In genomic region chr14:60266021-60266937, GRCh38 we compare ENCODE assay signal across 8 cellular contexts. TPM values are rescaled to one million over a fixed set of nuclear protein-coding genes. Genes with fewer than 3 reads are reported as not detected.
DNase-seq lines count a peak whose midpoint lies in the region; ATAC-seq, FAIRE-seq and TF ChIP-seq lines count a peak whose summit lies in the region.

No MANE protein-coding gene starts in this region.

- no peak for ATAC-seq in SK-N-SH treated with all-trans-retinoic acid at 6 μM for 48 hours
- ATAC-seq in effector memory CD8-positive, alpha-beta T cell (replicated peaks), result peak; percentile 75
- ATAC-seq in GM21381 (IDR thresholded peaks at IDR 0.05; ENCODE audit: unreplicated experiment), result no peak
- ATAC-seq in stimulated activated memory B cell treated with anti-CD40 and anti-IgM and Interleukin-4, amounts not matched to agents 10 μg/mL and 1 μg/mL and 100 μg/mL, for 72 hours, result no peak

- CTCF ChIA-PET in SK-N-SH (lab: Yijun Ruan, JAX), result interaction anchor here (0.6 to 2.0 kb wide), 3 partner anchors 10 to 81 kb away, joined by 3 to 5 read pairs (median 5); no protein-coding TSS in a partner anchor

- peaks cover 6% of the 10 kb centered on the region for H3F3A ChIP-seq in SK-N-SH (replicated peaks; ENCODE audit: insufficient read depth)

- H3K36me3 ChIP-seq in SK-N-SH (replicated peaks in 1 of 2; ENCODE audit: control insufficient read depth in 1 of 2, insufficient read depth in 2 of 2, low read length in 1 of 2) (peaks cover 7 to 50% of the 10 kb centered on the region in 2 experiments), small intestine (ENCODE audit: control insufficient read depth in 2 of 2, insufficient read depth in 2 of 2, low read length in 2 of 2) (no peaks in the 10 kb centered on the region)

- no peak overlapping the region for H3K9ac ChIP-seq in SK-N-SH

- H3K9me3 Mint-ChIP-seq in effector memory CD8-positive, alpha-beta T cell, result no peaks in the 10 kb centered on the region
- no peaks in the 10 kb centered on the region for H3K9me3 Mint-ChIP-seq in stimulated activated memory B cell treated with anti-CD40 and anti-IgM and Interleukin-4, amounts not matched to agents 10 μg/mL and 1 μg/mL and 100 μg/mL, for 72 hours

- WGBS in SK-N-SH (ENCODE audit: low lambda C conversion rate), result 90% methylated on average over 1 of the region's 1 CpG
- WGBS in small intestine, 3 donors, result 94 to 97% (median 97%) methylated on average over 1 of the region's 1 CpG

- peaks cover 21% of the 10 kb centered on the region for H3K9me3 ChIP-seq in SK-N-SH
- H3K9me3 ChIP-seq in small intestine (ENCODE audit: control insufficient read depth, low read depth), result no peaks in the 10 kb centered on the region

- H3K4me3 Mint-ChIP-seq in effector memory CD8-positive, alpha-beta T cell, result no peak overlapping the region
- H3K4me3 Mint-ChIP-seq in stimulated activated memory B cell treated with anti-CD40 and anti-IgM and Interleukin-4, amounts not matched to agents 10 μg/mL and 1 μg/mL and 100 μg/mL, for 72 hours, result no peak overlapping the region

- H3K4me3 ChIP-seq in SK-N-SH (ENCODE audit: low read depth in 2 of 2, low read length in 1 of 2) (no peak overlapping the region), small intestine (ENCODE audit: low read depth in 1 of 2, low read length in 2 of 2) (no peak overlapping the region)

- peaks cover 14 to 58% of the 10 kb centered on the region in 2 donors for H3K4me1 Mint-ChIP-seq in effector memory CD8-positive, alpha-beta T cell (ENCODE audit: low read depth in 2 of 2)
- peaks cover 29% of the 10 kb centered on the region for H3K4me1 Mint-ChIP-seq in stimulated activated memory B cell treated with anti-CD40 and anti-IgM and Interleukin-4, amounts not matched to agents 10 μg/mL and 1 μg/mL and 100 μg/mL, for 72 hours

- no peak overlapping the region for H3K27ac Mint-ChIP-seq in effector memory CD8-positive, alpha-beta T cell
- H3K27ac Mint-ChIP-seq in stimulated activated memory B cell treated with anti-CD40 and anti-IgM and Interleukin-4, amounts not matched to agents 10 μg/mL and 1 μg/mL and 100 μg/mL, for 72 hours, result no peak overlapping the region

- TF ChIP-seq CTCF in SK-N-SH (IDR thresholded peaks at IDR 0.05), result peak; percentile 39; the same call in 1 of the 2 replicates

- POLR2A ChIA-PET in SK-N-SH (lab: Yijun Ruan, JAX), result no interaction called here

- H3K36me3 Mint-ChIP-seq in effector memory CD8-positive, alpha-beta T cell (ENCODE audit: insufficient read depth), result peaks cover 10% of the 10 kb centered on the region
- peaks cover 32% of the 10 kb centered on the region for H3K36me3 Mint-ChIP-seq in stimulated activated memory B cell treated with anti-CD40 and anti-IgM and Interleukin-4, amounts not matched to agents 10 μg/mL and 1 μg/mL and 100 μg/mL, for 72 hours

- no peaks in the 10 kb centered on the region for H3K27me3 ChIP-seq in SK-N-SH (ENCODE audit: insufficient read depth)
- H3K27me3 ChIP-seq in small intestine (ENCODE audit: control insufficient read depth in 2 of 2, insufficient read depth in 2 of 2, low read length in 2 of 2), result no peaks in the 10 kb centered on the region

- H4K20me1 ChIP-seq in SK-N-SH (ENCODE audit: insufficient read depth), result peaks cover 21% of the 10 kb centered on the region

- DNase-seq in SK-N-SH, result no peak
- DNase-seq in NCI-H524 treated with DMSO at 0.1 percent for 48 hours (lab: John Stamatoyannopoulos, UW), result peak; percentile 49
- DNase-seq in effector memory CD8-positive, alpha-beta T cell, result no peak
- DNase-seq in small intestine, result peak; percentile 54
- DNase-seq in inferior parietal cortex (ENCODE audit: extremely low spot score), result no peak

- peak; percentile 82 for FAIRE-seq in small intestine (lab: Jason Lieb, UNC)

- no peak overlapping the region for H2AFZ ChIP-seq in SK-N-SH (ENCODE audit: low read depth)

- TF ChIP-seq EP300 in SK-N-SH (IDR thresholded peaks at IDR 0.05; ENCODE audit: borderline replicate concordance in 1 of 2, low read depth in 1 of 2, low read length in 1 of 2), result no peak

- H3K27ac ChIP-seq in SK-N-SH (ENCODE audit: low read depth in 2 of 2, low read length in 1 of 2), result no peak overlapping the region
- no peak overlapping the region for H3K27ac ChIP-seq in small intestine (ENCODE audit: low read depth in 1 of 2, low read length in 1 of 2)

- no peak overlapping the region for H3K4me2 ChIP-seq in SK-N-SH

- no peaks in the 10 kb centered on the region for H3K9me2 ChIP-seq in SK-N-SH

- peaks cover 0 to 1% of the 10 kb centered on the region in 2 experiments; a peak in 2 of 4 replicates for H3K4me1 ChIP-seq in SK-N-SH (ENCODE audit: control insufficient read depth in 1 of 2, insufficient read depth in 2 of 2, low read depth in 1 of 2, low read length in 1 of 2)
- peaks cover 0 to 1% of the 10 kb centered on the region in 2 donors for H3K4me1 ChIP-seq in small intestine (ENCODE audit: control insufficient read depth in 2 of 2, insufficient read depth in 1 of 2, low read depth in 1 of 2, low read length in 1 of 2)

- H3K79me2 ChIP-seq in SK-N-SH (ENCODE audit: insufficient read depth), result peaks cover 98% of the 10 kb centered on the region

- no peaks in the 10 kb centered on the region for H3K27me3 Mint-ChIP-seq in effector memory CD8-positive, alpha-beta T cell
- no peaks in the 10 kb centered on the region for H3K27me3 Mint-ChIP-seq in stimulated activated memory B cell treated with anti-CD40 and anti-IgM and Interleukin-4, amounts not matched to agents 10 μg/mL and 1 μg/mL and 100 μg/mL, for 72 hours

- TF ChIP-seq RAD21 in SK-N-SH (IDR thresholded peaks at IDR 0.05; ENCODE audit: low read length), result 0 out of 2 replicates have a peak, but pooled peaks have one; percentile 16

TF ChIP-seq in SK-N-SH, 30 proteins besides CTCF, POLR2A, EP300 and RAD21 (continues in another document):
- no peak for TF ChIP-seq MEF2A (IDR thresholded peaks at IDR 0.05; ENCODE audit: borderline replicate concordance, low read depth)
- TF ChIP-seq TAF1 (IDR thresholded peaks at IDR 0.05; ENCODE audit: borderline replicate concordance, low read depth, low read length), result no peak
- TF ChIP-seq GATA2 (CRISPR knock-in tag; IDR thresholded peaks at IDR 0.05), result no peak
- TF ChIP-seq CHD2 (IDR thresholded peaks at IDR 0.05; ENCODE audit: low read length, partially characterized antibody), result no peak
- no peak for TF ChIP-seq MAX (IDR thresholded peaks at IDR 0.05; ENCODE audit: low read depth)
- no peak for TF ChIP-seq USF2 (IDR thresholded peaks at IDR 0.05; ENCODE audit: borderline replicate concordance, low read depth, low read length)
- no peak for TF ChIP-seq JUND (IDR thresholded peaks at IDR 0.05)
- no peak for TF ChIP-seq ELF1 (IDR thresholded peaks at IDR 0.05)
- TF ChIP-seq YY1 (IDR thresholded peaks at IDR 0.05; ENCODE audit: low read depth), result no peak
- no peak for TF ChIP-seq FOXJ3 (CRISPR knock-in tag; IDR thresholded peaks at IDR 0.05)
- TF ChIP-seq TCF12 (IDR thresholded peaks at IDR 0.05), result no peak

TF ChIP-seq in SK-N-SH treated with all-trans-retinoic acid at 6 μM for 48 hours, 23 proteins besides CTCF, POLR2A, EP300 and RAD21:
- TF ChIP-seq ZNF8 (CRISPR knock-in tag; IDR thresholded peaks at IDR 0.05) (no peak), CSDC2 (CRISPR knock-in tag; IDR thresholded peaks at IDR 0.05) (no peak), ISL1 (CRISPR knock-in tag; IDR thresholded peaks at IDR 0.05) (no peak), ZFP3 (CRISPR knock-in tag; IDR thresholded peaks at IDR 0.05) (no peak), PATZ1 (CRISPR knock-in tag; IDR thresholded peaks at IDR 0.05; ENCODE audit: borderline replicate concordance) (no peak), TCF4 (CRISPR knock-in tag; IDR thresholded peaks at IDR 0.05; ENCODE audit: borderline replicate concordance) (no peak), GLIS3 (CRISPR knock-in tag; IDR thresholded peaks at IDR 0.05) (no peak), BACH2 (CRISPR knock-in tag; IDR thresholded peaks at IDR 0.05; ENCODE audit: borderline replicate concordance) (no peak), CREB5 (CRISPR knock-in tag; IDR thresholded peaks at IDR 0.05; ENCODE audit: low read depth) (no peak)

RNA-seq across cellular contexts. Expression of gene PPM1A, which starts 17.3 kb away (rescaled TPM):
- polyA plus RNA-seq in SK-N-SH (2012; rRNA removed) (11.6 and 12.3 TPM in 2 replicates), small intestine (100 to 1,000 TPM in 1 of 3 donors, 10 to 100 TPM in 2; 27.6 to 101 (median 80.2) TPM)
- polyA plus RNA-seq in SK-N-SH (2012; cell fraction: cytosol; rRNA removed), result 16.9 and 20.3 TPM in 2 replicates
- polyA plus RNA-seq in SK-N-SH (2012; cell fraction: nucleus; rRNA removed), result 12.0 and 30.7 TPM in 2 replicates

Comparison
In these comparisons a context has a peak if more than half of its experiments do, and no peak if none do; other contexts are left out.
1. DNase-seq: peak in NCI-H524 treated with DMSO at 0.1 percent for 48 hours (single experiment) and small intestine (single experiment); none in SK-N-SH (single experiment), effector memory CD8-positive, alpha-beta T cell (0 of 3) and inferior parietal cortex (single experiment).